In the genomic region with DNA sequence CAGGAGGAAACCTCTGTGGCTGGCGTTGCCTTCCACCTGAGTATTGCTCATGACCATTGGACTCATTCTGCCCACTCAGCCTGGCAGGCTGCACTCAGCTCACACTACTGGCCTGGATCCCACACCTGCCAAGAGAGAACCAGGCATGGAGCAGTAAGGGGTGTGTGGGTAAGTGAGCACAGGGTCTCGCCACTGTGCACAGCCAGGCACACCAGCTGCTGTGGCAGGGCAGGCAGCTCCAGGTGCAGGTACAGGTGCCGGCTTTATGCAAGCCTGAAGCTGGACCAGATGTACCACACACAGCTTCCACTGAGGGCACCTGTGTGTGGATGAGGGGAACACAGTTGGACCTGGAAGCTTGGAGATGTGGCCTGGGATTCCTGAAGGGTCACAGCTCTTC, we compare ENCODE assay signal across 24 cellular contexts.
DNase-seq lines count a peak whose midpoint lies in the region; ATAC-seq and FAIRE-seq lines count a peak whose summit lies in the region.
"Had no signal": no experiment of that assay in that cellular context is flagged by ENCODE, and none has a peak within 500 bp of the region (broad histone marks: within the 10 kb centered on the region; RNA-seq: fewer than 3 reads in every experiment).

No MANE protein-coding gene starts in this region.

- FAIRE-seq in small intestine (lab: Jason Lieb, UNC), result no peak
- FAIRE-seq: A204.1, GM12891, GM18507, H1 had no signal

- intact Hi-C loops in left colon (cut with DNase I, micrococcal nuclease), result no loop called here

- H3K27me3 Mint-ChIP-seq in activated naive CD8-positive, alpha-beta T cell treated with anti-CD3 and anti-CD28 coated beads, Interleukin-2, amount 50 U/mL, for 24 hours, result no peaks in the 10 kb centered on the region
- H3K27me3 Mint-ChIP-seq in activated naive CD8-positive, alpha-beta T cell treated with anti-CD3 and anti-CD28 coated beads for 36 hours, result no peaks in the 10 kb centered on the region
- H3K27me3 Mint-ChIP-seq: B cell; CD4-positive, CD25-positive, alpha-beta regulatory T cell had no signal

- H3K9me3 ChIP-seq in small intestine (ENCODE audit: control insufficient read depth, low read depth), result no peaks in the 10 kb centered on the region
- H3K9me3 ChIP-seq: Caco-2 had no signal

- no peaks in the 10 kb centered on the region for H3K36me3 Mint-ChIP-seq in activated naive CD8-positive, alpha-beta T cell treated with anti-CD3 and anti-CD28 coated beads, Interleukin-2, amount 50 U/mL, for 24 hours (ENCODE audit: low read depth)
- no peaks in the 10 kb centered on the region for H3K36me3 Mint-ChIP-seq in activated naive CD8-positive, alpha-beta T cell treated with anti-CD3 and anti-CD28 coated beads for 36 hours
- H3K36me3 Mint-ChIP-seq: CD4-positive, CD25-positive, alpha-beta regulatory T cell; CD8-positive, alpha-beta T cell had no signal

- no peaks in the 10 kb centered on the region for H3K27me3 ChIP-seq in small intestine (ENCODE audit: control insufficient read depth in 2 of 2, insufficient read depth in 2 of 2, low read length in 2 of 2)
- H3K27me3 ChIP-seq: BLaER1 had no signal

- peaks cover 0 to 1% of the 10 kb centered on the region in 2 donors for H3K4me1 ChIP-seq in small intestine (ENCODE audit: control insufficient read depth in 2 of 2, insufficient read depth in 1 of 2, low read depth in 1 of 2, low read length in 1 of 2)
- H3K4me1 ChIP-seq: Caco-2 had no signal

- 25 to 70% (median 47%) methylated on average over 3 of the region's 3 CpGs for WGBS in small intestine, 3 donors

- H3K4me3 ChIP-seq in small intestine (ENCODE audit: low read depth in 1 of 2, low read length in 2 of 2), result no peak overlapping the region
- H3K4me3 ChIP-seq: BLaER1, GM23248 had no signal

- no peaks in the 10 kb centered on the region for H3K9me3 Mint-ChIP-seq in activated naive CD8-positive, alpha-beta T cell treated with anti-CD3 and anti-CD28 coated beads, Interleukin-2, amount 50 U/mL, for 24 hours
- peaks cover 3% of the 10 kb centered on the region for H3K9me3 Mint-ChIP-seq in activated naive CD8-positive, alpha-beta T cell treated with anti-CD3 and anti-CD28 coated beads for 36 hours
- H3K9me3 Mint-ChIP-seq: CD8-positive, alpha-beta T cell had no signal

- H3K27ac ChIP-seq in small intestine (ENCODE audit: low read depth in 1 of 2, low read length in 1 of 2), result no peak overlapping the region
- H3K27ac ChIP-seq: 22Rv1, BLaER1, C4-2B, GM23248 had no signal

- DNase-seq in activated naive CD8-positive, alpha-beta T cell treated with anti-CD3 and anti-CD28 coated beads, Interleukin-2, amount 50 U/mL, for 24 hours, result no peak
- DNase-seq in activated naive CD8-positive, alpha-beta T cell treated with anti-CD3 and anti-CD28 coated beads for 36 hours, result no peak
- no peak for DNase-seq in left colon
- DNase-seq in small intestine, result peak; percentile 46
- no peak for DNase-seq in GM19240 (ENCODE audit: insufficient read length, low spot score)
- no peak for DNase-seq in NCI-H1930 (lab: John Stamatoyannopoulos, UW)
- DNase-seq: Caco-2; CD4-positive, CD25-positive, alpha-beta regulatory T cell; CD8-positive, alpha-beta T cell; DMS153; GF-D8; GM23248; H7; HCEC 1CT had no signal

- no peaks in the 10 kb centered on the region for H3K4me1 Mint-ChIP-seq in activated naive CD8-positive, alpha-beta T cell treated with anti-CD3 and anti-CD28 coated beads, Interleukin-2, amount 50 U/mL, for 24 hours
- no peaks in the 10 kb centered on the region for H3K4me1 Mint-ChIP-seq in activated naive CD8-positive, alpha-beta T cell treated with anti-CD3 and anti-CD28 coated beads for 36 hours
- H3K4me1 Mint-ChIP-seq: B cell had no signal

- no peak overlapping the region for H3K27ac Mint-ChIP-seq in activated naive CD8-positive, alpha-beta T cell treated with anti-CD3 and anti-CD28 coated beads, Interleukin-2, amount 50 U/mL, for 24 hours
- H3K27ac Mint-ChIP-seq in activated naive CD8-positive, alpha-beta T cell treated with anti-CD3 and anti-CD28 coated beads for 36 hours, result no peak overlapping the region
- H3K27ac Mint-ChIP-seq: B cell; CD4-positive, CD25-positive, alpha-beta regulatory T cell; CD8-positive, alpha-beta T cell had no signal

- H3K4me3 Mint-ChIP-seq in activated naive CD8-positive, alpha-beta T cell treated with anti-CD3 and anti-CD28 coated beads, Interleukin-2, amount 50 U/mL, for 24 hours, result no peak overlapping the region
- H3K4me3 Mint-ChIP-seq in activated naive CD8-positive, alpha-beta T cell treated with anti-CD3 and anti-CD28 coated beads for 36 hours, result no peak overlapping the region
- H3K4me3 Mint-ChIP-seq: B cell; CD8-positive, alpha-beta T cell had no signal

- H3K36me3 ChIP-seq in small intestine (ENCODE audit: control insufficient read depth in 2 of 2, insufficient read depth in 2 of 2, low read length in 2 of 2), result no peaks in the 10 kb centered on the region
- H3K36me3 ChIP-seq: BLaER1 had no signal

- ATAC-seq in activated naive CD8-positive, alpha-beta T cell treated with anti-CD3 and anti-CD28 coated beads, Interleukin-2, amount 50 U/mL, for 24 hours, result peak; percentile 4
- peak; percentile 34 for ATAC-seq in left colon
- ATAC-seq in HG02938 (IDR thresholded peaks at IDR 0.05; ENCODE audit: unreplicated experiment), result no peak
- ATAC-seq in HG03196 (IDR thresholded peaks at IDR 0.05; ENCODE audit: unreplicated experiment), result no peak
- ATAC-seq: CD8-positive, alpha-beta T cell had no signal

Comparison
In these comparisons a context has a peak if more than half of its experiments do, and no peak if none do; other contexts are left out.
1. ATAC-seq: peak in activated naive CD8-positive, alpha-beta T cell treated with anti-CD3 and anti-CD28 coated beads, Interleukin-2, amount 50 U/mL, for 24 hours (single experiment) and left colon (single experiment); none in HG02938 (single experiment) and HG03196 (single experiment).